In genomic region chr16:1973461-1974156, GRCh38 we compare ENCODE assay signal across 1 cellular context.
TF ChIP-seq lines count a peak whose summit lies in the region.

No MANE protein-coding gene starts in this region.

TF ChIP-seq in K562, 482 proteins besides CTCF, POLR2A, EP300 and RAD21:
- TF ChIP-seq HDAC2 (IDR thresholded peaks at IDR 0.05): no peak
- peak; percentile 21; the same call in 1 of the 2 replicates for TF ChIP-seq POLR2G (IDR thresholded peaks at IDR 0.05; ENCODE audit: low read depth, low read length)
- no peak for TF ChIP-seq KAT7 (CRISPR knock-in tag; IDR thresholded peaks at IDR 0.05; ENCODE audit: borderline replicate concordance)
- TF ChIP-seq HNRNPLL (IDR thresholded peaks at IDR 0.05; ENCODE audit: low read depth, low read length, poor library complexity, severe bottlenecking): no peak
- TF ChIP-seq ZNF764 (CRISPR knock-in tag; IDR thresholded peaks at IDR 0.05; ENCODE audit: low read depth): no peak
